8 cellular contexts compared by ENCODE assay signal in the genomic region with DNA sequence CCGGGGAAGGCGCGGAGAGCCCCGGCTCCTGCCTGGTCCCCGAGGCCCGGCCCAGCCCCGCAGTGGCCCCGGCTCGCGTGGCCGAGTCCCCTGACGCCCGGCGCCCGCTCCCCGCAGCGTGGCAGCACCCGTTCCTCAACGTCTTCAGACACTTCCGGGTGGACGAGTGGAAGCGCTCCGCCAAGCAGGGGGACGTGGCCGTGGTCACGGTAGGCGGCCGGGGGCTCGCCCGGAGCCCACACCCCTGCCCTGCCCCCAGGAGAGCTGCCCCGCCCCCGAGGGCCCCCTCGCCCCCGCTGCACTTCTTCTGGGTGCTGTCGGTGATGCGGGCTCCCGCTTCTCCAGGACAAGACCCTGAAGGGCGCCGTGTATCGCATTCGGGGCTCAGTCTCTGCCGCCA. TPM values are rescaled to one million over a fixed set of nuclear protein-coding genes. Genes with fewer than 3 reads are reported as not detected.
DNase-seq lines count a peak whose midpoint lies in the region; ATAC-seq, FAIRE-seq and TF ChIP-seq lines count a peak whose summit lies in the region.

No MANE protein-coding gene starts in this region.

- WGBS in H9 (ENCODE audit: extremely low coverage, insufficient read length, low lambda C conversion rate): no CpG with 5 or more reads among the region's 42 CpGs
- 6 to 7% methylated on average over 41 to 42 of the region's 42 CpGs for whole genome bisulfite sequencing in pancreas, 2 donors

- peaks cover 16% of the 10 kb centered on the region for H3K4me1 Mint-ChIP-seq in Calu3 (ENCODE audit: low read depth, unreplicated experiment)
- H3K4me1 Mint-ChIP-seq in H9: peaks cover 2 to 12% of the 10 kb centered on the region in 2 experiments; a peak in 3 of 4 replicates

- POLR2A ChIA-PET in RWPE1 (lab: Yijun Ruan, JAX; ENCODE audit: low non-redundant PET): interaction anchor here (0.8 to 1.2 kb wide), 2 partner anchors 14 to 122 kb away, joined by 3 to 4 read pairs; partner anchors contain the start of gene METTL26

- no peak overlapping the region for H3K4ac ChIP-seq in H9 (ENCODE audit: low read depth, low read length)

- H3K79me2 ChIP-seq in H9 (ENCODE audit: insufficient read depth, low read length): no peaks in the 10 kb centered on the region

- H4K8ac ChIP-seq in H9 (replicated peaks; ENCODE audit: insufficient read length, low read depth, low read length): no peak overlapping the region

- H3K27ac Mint-ChIP-seq in Calu3 (ENCODE audit: unreplicated experiment): peak overlapping the region; percentile 47
- no peak overlapping the region for H3K27ac Mint-ChIP-seq in H9

- no peak overlapping the region for H3K56ac ChIP-seq in H9 (ENCODE audit: insufficient read length, low read depth, low read length)

- no peak overlapping the region for H2BK15ac ChIP-seq in H9 (ENCODE audit: low read depth, low read length)

- H4K20me1 ChIP-seq in H9 (ENCODE audit: control insufficient read depth, insufficient read depth, insufficient read length): no peaks in the 10 kb centered on the region

- H3K27me3 ChIP-seq in H9 (ENCODE audit: insufficient read depth, low read length) (no peaks in the 10 kb centered on the region), pancreas (no peaks in the 10 kb centered on the region)

- no peak overlapping the region for H2BK5ac ChIP-seq in H9 (ENCODE audit: insufficient read length, low read length)

- H3K9me3 ChIP-seq in H9 (ENCODE audit: control insufficient read depth, low read depth, low read length): no peaks in the 10 kb centered on the region
- H3K9me3 ChIP-seq in pancreas: no peaks in the 10 kb centered on the region

- peak overlapping the region; percentile 77 for H3K4me3 Mint-ChIP-seq in Calu3 (ENCODE audit: low read depth, unreplicated experiment)
- peak overlapping the region; percentile 66 to 81 for H3K4me3 Mint-ChIP-seq in H9

- BruUV-seq in Calu3 (replicated peaks; lab: Mats Ljungman, UMichigan): TSS peak; percentile 21

- H2AK5ac ChIP-seq in H9 (ENCODE audit: insufficient read length, low read length): no peak overlapping the region

- H3K23ac ChIP-seq in H9 (ENCODE audit: insufficient read length, low read depth, low read length): no peak overlapping the region

- H2BK20ac ChIP-seq in H9 (ENCODE audit: low read depth, low read length, poor library complexity, severe bottlenecking): no peak overlapping the region

- H3K9me3 Mint-ChIP-seq in Calu3 (ENCODE audit: low read depth, unreplicated experiment) (no peaks in the 10 kb centered on the region), H9 (no peaks in the 10 kb centered on the region)

- no peak for DNase-seq in Calu3
- DNase-seq in H9: no peak
- no peak for DNase-seq in RWPE1 (ENCODE audit: low spot score)
- DNase-seq in erythroblast (lab: John Stamatoyannopoulos, UW): peak; percentile 45 to 50
- peak in 1 of 6 donors; percentile 77 for DNase-seq in pancreas
- DNase-seq in A172 (ENCODE audit: low spot score): no peak
- no peak for DNase-seq in superior temporal gyrus (ENCODE audit: extremely low spot score)
- DNase-seq in CD1c-positive myeloid dendritic cell (ENCODE audit: extremely low spot score): no peak

- CTCF ChIA-PET in Calu3 (lab: Charles Lee) (interaction anchor here (0.5 to 0.9 kb wide), 3 partner anchors 12 to 78 kb away, joined by 3 read pairs; no protein-coding TSS in a partner anchor), RWPE1 (lab: Yijun Ruan, JAX) (interaction anchor here (0.5 to 0.9 kb wide), 5 partner anchors 9 to 118 kb away, joined by 3 to 5 read pairs (median 3); no protein-coding TSS in a partner anchor)

- H3T11ph ChIP-seq in H9 (ENCODE audit: low read length): no peak overlapping the region

- FAIRE-seq in pancreas (lab: Jason Lieb, UNC): no peak

- no peak overlapping the region for H3K9ac ChIP-seq in H9 (ENCODE audit: extremely low read depth, insufficient read length, low read length)

- H4K5ac ChIP-seq in H9 (ENCODE audit: insufficient read length, low read depth, low read length): no peak overlapping the region

- H3K27me3 Mint-ChIP-seq in Calu3 (ENCODE audit: unreplicated experiment) (no peaks in the 10 kb centered on the region), H9 (ENCODE audit: low read depth) (no peaks in the 10 kb centered on the region; the same call in 1 of the 2 replicates)

- no peak overlapping the region for H2BK12ac ChIP-seq in H9 (ENCODE audit: insufficient read length, low read depth, low read length)

- no peak for TF ChIP-seq POLR2A in erythroblast (IDR thresholded peaks at IDR 0.05; ENCODE audit: low read length)

- ATAC-seq in pancreas: peak in 1 of 4 donors; percentile 1

- H3K36me3 ChIP-seq in pancreas: peaks cover 0 to 12% (median 0%) of the 10 kb centered on the region in 3 donors

- no peak for TF ChIP-seq CTCF in Calu3 (IDR thresholded peaks at IDR 0.05; ENCODE audit: unreplicated experiment)
- TF ChIP-seq CTCF in H9 (conservative IDR thresholded peaks at IDR 0.05): no peak
- no peak for TF ChIP-seq CTCF in RWPE1 (conservative IDR thresholded peaks at IDR 0.05; ENCODE audit: low read depth)
- no peak for TF ChIP-seq CTCF in pancreas (IDR thresholded peaks at IDR 0.05)

- H3K14ac ChIP-seq in H9 (ENCODE audit: insufficient read depth, low read length): no peak overlapping the region; the same call in 1 of the 2 replicates

- no peaks in the 10 kb centered on the region for H3K79me1 ChIP-seq in H9 (ENCODE audit: insufficient read depth, low read depth, low read length, poor library complexity, severe bottlenecking)

- peaks cover 87% of the 10 kb centered on the region for H3K36me3 Mint-ChIP-seq in Calu3 (ENCODE audit: insufficient read depth, unreplicated experiment)
- H3K36me3 Mint-ChIP-seq in H9 (ENCODE audit: insufficient read depth in 1 of 3, low read depth in 3 of 3): peaks cover under 1 to 5% (median 2%) of the 10 kb centered on the region in 3 experiments; a peak in 4 of 7 replicates

- no peak overlapping the region for H2AFZ ChIP-seq in H9 (ENCODE audit: low read length)

- H3K18ac ChIP-seq in H9 (ENCODE audit: insufficient read length, low read depth, low read length): no peak overlapping the region

- H3K23me2 ChIP-seq in H9 (ENCODE audit: insufficient read length, low read depth, low read length, poor library complexity, severe bottlenecking): peaks cover 9% of the 10 kb centered on the region

- no peaks in the 10 kb centered on the region for H3K4me1 ChIP-seq in H9 (ENCODE audit: insufficient read depth, low read length)
- peaks cover 18 to 29% (median 27%) of the 10 kb centered on the region in 3 donors for H3K4me1 ChIP-seq in pancreas

- intact Hi-C loops in Calu3 (cut with micrococcal nuclease; ENCODE audit: unreplicated experiment) (no loop called here), pancreas (cut with DNase I) (loop anchor here in 1 of 3 donors (10.0 kb wide), 1 partner anchor 265 kb away; the partner anchor contains the start of gene PGAP6)

- no peak overlapping the region for H4K91ac ChIP-seq in H9 (ENCODE audit: insufficient read length, low read depth, low read length)

- peak overlapping the region; percentile 59 to 86 (median 70) for H3K4me3 ChIP-seq in pancreas

- H3K4me2 ChIP-seq in H9 (ENCODE audit: insufficient read depth, insufficient read length, low read length): peak overlapping the region; percentile 31

- no peak overlapping the region for H2BK120ac ChIP-seq in H9 (ENCODE audit: low read depth, low read length, poor library complexity, severe bottlenecking)

- H3K27ac ChIP-seq in H9 (ENCODE audit: insufficient read length, low read depth, low read length) (no peak overlapping the region), RWPE1 (peak overlapping the region; percentile 89), pancreas (peak overlapping the region in 2 of 4 donors; percentile 74 to 91)

RNA-seq across cellular contexts. Expression of gene WDR90, which starts 0.5 kb away (rescaled TPM):
- total RNA-seq in Calu3 (2022): 142 and 162 TPM in 2 replicates
- 61.8 and 68.2 TPM in 2 replicates for total RNA-seq in H9 (2021)
- 10 to 100 TPM; 14.7 to 23.4 (median 19.3) TPM for total RNA-seq in pancreas
- polyA plus RNA-seq in pancreas: 10 to 100 TPM; 85.5 to 91.3 TPM
- total RNA-seq in A172 (2014; rRNA removed; shearing (Covaris generic)): 17.1 and 28.7 TPM in 2 replicates

RNA-seq across cellular contexts. Expression of gene MCRIP2, which starts 8.0 kb away (rescaled TPM):
- 56.3 and 60.7 TPM in 2 replicates for total RNA-seq in Calu3 (2022)
- total RNA-seq in H9 (2021): 50.5 and 52.5 TPM in 2 replicates
- 10 to 100 TPM; 19.0 to 33.9 (median 21.9) TPM for total RNA-seq in pancreas
- 10 to 100 TPM; 65.1 to 89.3 TPM for polyA plus RNA-seq in pancreas
- 27.8 and 36.1 TPM in 2 replicates for total RNA-seq in A172 (2014; rRNA removed; shearing (Covaris generic))

RNA-seq across cellular contexts. Expression of gene METTL26, which starts 13.5 kb away (rescaled TPM):
- 117 and 121 TPM in 2 replicates for total RNA-seq in Calu3 (2022)
- total RNA-seq in H9 (2021): 108 and 109 TPM in 2 replicates
- 10 to 100 TPM; 18.8 to 32.3 (median 24.4) TPM for total RNA-seq in pancreas
- 100 to 1,000 TPM in 1 of 2 donors, 10 to 100 TPM in 1; 87.6 to 130 TPM for polyA plus RNA-seq in pancreas
- 126 and 150 TPM in 2 replicates for total RNA-seq in A172 (2014; rRNA removed; shearing (Covaris generic))

RNA-seq across cellular contexts. Expression of gene RHOT2, which starts 18.3 kb away (rescaled TPM):
- 154 and 163 TPM in 2 replicates for total RNA-seq in Calu3 (2022)
- total RNA-seq in H9 (2021): 206 and 210 TPM in 2 replicates
- 10 to 100 TPM; 33.5 to 66.2 (median 45.6) TPM for total RNA-seq in pancreas
- 100 to 1,000 TPM; 260 to 265 TPM for polyA plus RNA-seq in pancreas
- total RNA-seq in A172 (2014; rRNA removed; shearing (Covaris generic)): 38.5 and 41.2 TPM in 2 replicates

RNA-seq across cellular contexts. Expression of gene WFIKKN1, which starts 18.9 kb away (rescaled TPM):
- 0.66 and 0.90 TPM in 2 replicates for total RNA-seq in Calu3 (2022)
- 8.3 and 8.7 TPM in 2 replicates for total RNA-seq in H9 (2021)
- 1 to 10 TPM in 3 of 6 donors, under 1 TPM in 3; 0.75 to 2.0 (median 1.2) TPM for total RNA-seq in pancreas
- 10 to 100 TPM in 1 of 2 donors, 1 to 10 TPM in 1; 2.6 to 13.8 TPM for polyA plus RNA-seq in pancreas
- 0.24 TPM in 1 of 2 replicates, not detected in the other for total RNA-seq in A172 (2014; rRNA removed; shearing (Covaris generic))

Comparison
In these comparisons a context has a peak if more than half of its experiments do, and no peak if none do; other contexts are left out.
1. DNase-seq: peak in erythroblast (2 of 2); none in Calu3 (single experiment), H9 (single experiment), RWPE1 (single experiment), A172 (single experiment), superior temporal gyrus (single experiment) and CD1c-positive myeloid dendritic cell (single experiment).